In genomic region chr16:81578636-81579413, GRCh38 we compare ENCODE assay signal across 17 cellular contexts.
"Had no signal": no experiment of that assay in that cellular context is flagged by ENCODE, and none has a peak within 500 bp of the region (broad histone marks: within the 10 kb centered on the region; RNA-seq: fewer than 3 reads in every experiment).

No MANE protein-coding gene starts in this region.

- H3K27ac Mint-ChIP-seq: dendritic cell treated with granulocyte-macrophage colony-stimulating factor and Interleukin-4, amounts not matched to agents 40 ng/mL and 50 ng/mL, for 4 days; effector memory CD8-positive, alpha-beta T cell; naive thymus-derived CD4-positive, alpha-beta T cell; stimulated activated memory B cell treated with anti-CD40 and anti-IgM and Interleukin-4, amounts not matched to agents 10 μg/mL and 1 μg/mL and 100 μg/mL, for 72 hours; stimulated activated naive CD8-positive, alpha-beta T cell treated with anti-CD3 and anti-CD28 coated beads, Interleukin-15, Interleukin-2, amounts not matched to agents 100 ng/mL and 50 ng/mL, for 24 hours had no signal

- H3K4me3 Mint-ChIP-seq: dendritic cell treated with granulocyte-macrophage colony-stimulating factor and Interleukin-4, amounts not matched to agents 40 ng/mL and 50 ng/mL, for 4 days; effector memory CD8-positive, alpha-beta T cell; naive thymus-derived CD4-positive, alpha-beta T cell; stimulated activated memory B cell treated with anti-CD40 and anti-IgM and Interleukin-4, amounts not matched to agents 10 μg/mL and 1 μg/mL and 100 μg/mL, for 72 hours; stimulated activated naive CD8-positive, alpha-beta T cell treated with anti-CD3 and anti-CD28 coated beads, Interleukin-15, Interleukin-2, amounts not matched to agents 100 ng/mL and 50 ng/mL, for 24 hours had no signal

- H3K9me3 Mint-ChIP-seq: dendritic cell treated with granulocyte-macrophage colony-stimulating factor and Interleukin-4, amounts not matched to agents 40 ng/mL and 50 ng/mL, for 4 days; effector memory CD8-positive, alpha-beta T cell; naive thymus-derived CD4-positive, alpha-beta T cell; stimulated activated memory B cell treated with anti-CD40 and anti-IgM and Interleukin-4, amounts not matched to agents 10 μg/mL and 1 μg/mL and 100 μg/mL, for 72 hours; stimulated activated naive CD8-positive, alpha-beta T cell treated with anti-CD3 and anti-CD28 coated beads, Interleukin-15, Interleukin-2, amounts not matched to agents 100 ng/mL and 50 ng/mL, for 24 hours had no signal

- DNase-seq: foreskin melanocyte; head of caudate nucleus; left colon; left ventricle myocardium superior; naive thymus-derived CD4-positive, alpha-beta T cell; spleen; stimulated activated CD4-positive, alpha-beta T cell treated with anti-CD3 and anti-CD28 coated beads, Interleukin-15, amount 100 ng/mL, for 24 hours; stimulated activated CD4-positive, alpha-beta T cell treated with anti-CD3 and anti-CD28 coated beads, Interleukin-1b, Interleukin-23, amount 100 ng/mL, for 48 hours; stimulated activated CD4-positive, alpha-beta T cell treated with anti-CD3 and anti-CD28 coated beads, Interleukin-4, amount 100 ng/mL, for 24 hours; tibial artery had no signal

- H3K27me3 Mint-ChIP-seq: dendritic cell treated with granulocyte-macrophage colony-stimulating factor and Interleukin-4, amounts not matched to agents 40 ng/mL and 50 ng/mL, for 4 days; effector memory CD8-positive, alpha-beta T cell; naive thymus-derived CD4-positive, alpha-beta T cell; stimulated activated memory B cell treated with anti-CD40 and anti-IgM and Interleukin-4, amounts not matched to agents 10 μg/mL and 1 μg/mL and 100 μg/mL, for 72 hours; stimulated activated naive CD8-positive, alpha-beta T cell treated with anti-CD3 and anti-CD28 coated beads, Interleukin-15, Interleukin-2, amounts not matched to agents 100 ng/mL and 50 ng/mL, for 24 hours had no signal

- H3K27me3 ChIP-seq: hepatocyte, neutrophil, spleen, tibial artery had no signal

- H3K27ac ChIP-seq: hepatocyte, neutrophil, spleen, tibial artery had no signal

- ATAC-seq: left colon; left ventricle myocardium superior; sciatic nerve; stimulated activated memory B cell treated with anti-CD40 and anti-IgM and Interleukin-4, amounts not matched to agents 10 μg/mL and 1 μg/mL and 100 μg/mL, for 72 hours had no signal
